22 cellular contexts compared by ENCODE assay signal in the genomic region with DNA sequence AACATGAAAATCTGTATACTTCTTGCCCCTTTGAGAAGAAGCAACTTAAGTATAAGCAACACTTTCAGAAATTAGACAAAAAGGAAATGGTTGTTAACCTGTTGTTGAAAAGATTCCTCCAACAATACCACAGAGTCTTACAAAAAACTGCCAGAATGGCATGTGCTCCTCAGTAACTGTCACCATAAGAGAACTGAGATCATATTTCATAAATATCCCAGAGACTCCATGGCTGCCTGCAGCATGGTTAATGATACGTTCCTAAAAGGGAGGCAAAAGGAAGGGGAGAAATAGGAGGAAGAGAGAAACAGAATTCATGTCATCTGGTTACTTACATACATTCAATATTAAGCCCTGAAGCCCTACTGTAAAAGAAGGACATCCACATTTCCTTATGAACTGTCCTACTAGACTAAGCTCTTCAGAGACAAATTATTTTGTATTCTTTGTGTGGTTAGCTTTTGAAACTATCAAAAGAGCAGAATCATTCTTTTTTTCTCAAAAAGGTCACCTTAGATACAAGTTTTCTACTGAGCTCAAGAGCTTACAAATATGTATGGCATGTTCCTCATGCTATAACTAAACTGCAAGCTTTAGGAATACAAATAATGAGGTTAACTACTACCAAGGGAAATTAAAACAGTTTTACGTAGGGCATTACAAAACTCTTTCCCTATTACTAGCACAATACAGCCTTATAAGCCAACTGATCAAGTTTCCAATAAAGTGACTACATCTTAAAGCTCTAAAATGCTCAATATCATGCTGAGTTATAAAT.
"Had no signal": no experiment of that assay in that cellular context is flagged by ENCODE, and none has a peak within 500 bp of the region (broad histone marks: within the 10 kb centered on the region; RNA-seq: fewer than 3 reads in every experiment).

No MANE protein-coding gene starts in this region.

- H3K27me3 ChIP-seq: adrenal gland, esophagus muscularis mucosa, suprapubic skin had no signal

- DNase-seq: activated B cell treated with CpG ODN at 0.5 μM for 24 hours; activated CD4-positive, alpha-beta memory T cell treated with anti-CD3 and anti-CD28 coated beads for 36 hours; activated CD4-positive, alpha-beta T cell treated with anti-CD3 and anti-CD28 coated beads for 4 hours; activated effector memory CD4-positive, alpha-beta T cell treated with anti-CD3 and anti-CD28 coated beads, Interleukin-2, amount 50 U/mL, for 16 hours; adrenal gland; dermis blood vessel endothelial cell; effector memory CD4-positive, alpha-beta T cell; hypothalamus; mammary epithelial cell; occipital lobe; posterior cingulate gyrus; stimulated activated naive CD8-positive, alpha-beta T cell treated with anti-CD3 and anti-CD28 coated beads, Interleukin-15, amount 100 ng/mL, for 72 hours; SW 1271; trophoblast cell had no signal

- H3K4me3 ChIP-seq: adrenal gland, esophagus muscularis mucosa, skin epidermis, suprapubic skin had no signal

- H3K27ac ChIP-seq: adrenal gland, esophagus muscularis mucosa, skin epidermis, suprapubic skin had no signal

- ATAC-seq: activated naive CD4-positive, alpha-beta T cell treated with anti-CD3 and anti-CD28 coated beads, Interleukin-2, amount 50 U/mL, for 72 hours; left lobe of liver; stimulated activated naive CD8-positive, alpha-beta T cell treated with anti-CD3 and anti-CD28 coated beads, Interleukin-15, amount 100 ng/mL, for 72 hours had no signal

- H3K9me3 ChIP-seq: adrenal gland, esophagus muscularis mucosa, suprapubic skin had no signal

- H3K4me1 ChIP-seq: adrenal gland, esophagus muscularis mucosa, suprapubic skin had no signal

- FAIRE-seq: bronchial epithelial cell, endothelial cell of umbilical vein, keratinocyte had no signal
